In genomic region chr3:90054306-90054705, GRCh38 we compare ENCODE assay signal across 19 cellular contexts.
DNase-seq lines count a peak whose midpoint lies in the region; TF ChIP-seq lines count a peak whose summit lies in the region.
"Had no signal": no experiment of that assay in that cellular context is flagged by ENCODE, and none has a peak within 500 bp of the region (broad histone marks: within the 10 kb centered on the region; RNA-seq: fewer than 3 reads in every experiment).

No MANE protein-coding gene starts in this region.

- no peaks in the 10 kb centered on the region for H3K27me3 ChIP-seq in H7 (ENCODE audit: control insufficient read depth, insufficient read depth, low read length)

- H3K9me3 Mint-ChIP-seq in chondrocyte (ENCODE audit: low read depth), result no peaks in the 10 kb centered on the region

- peak overlapping the region; percentile 57 for H3K27ac Mint-ChIP-seq in chondrocyte (ENCODE audit: unreplicated experiment)
- H3K27ac Mint-ChIP-seq: B cell had no signal

- peak; percentile 3 for DNase-seq in DMS 273 (lab: John Stamatoyannopoulos, UW; ENCODE audit: unreplicated experiment)
- no peak for DNase-seq in DMS 273 treated with DMSO at 0.1 percent for 48 hours (lab: John Stamatoyannopoulos, UW)
- DNase-seq in chondrocyte (ENCODE audit: low spot score), result no peak
- peak; percentile 59 for DNase-seq in myocyte (ENCODE audit: low read depth)
- DNase-seq in stromal cell of bone marrow (ENCODE audit: low read depth), result peak; percentile 28
- no peak for DNase-seq in H7
- no peak for DNase-seq in islet precursor cell
- no peak for DNase-seq in kidney tubule cell (ENCODE audit: low spot score)
- DNase-seq: 8988T, EL, GM23248, NCI-H1105, NCI-H1694, NCI-H82, PC-3, SIG-M5 had no signal

- H3K4me1 Mint-ChIP-seq in chondrocyte (ENCODE audit: low read depth), result peaks cover 45% of the 10 kb centered on the region
- H3K4me1 Mint-ChIP-seq: B cell had no signal

- no peak for TF ChIP-seq CTCF in chondrocyte (IDR thresholded peaks at IDR 0.05)

- H3K36me3 Mint-ChIP-seq in chondrocyte (ENCODE audit: low read depth), result no peaks in the 10 kb centered on the region

- H3K36me3 ChIP-seq in H7 (replicated peaks; ENCODE audit: control insufficient read depth, insufficient read depth, low read length), result no peaks in the 10 kb centered on the region

- no peaks in the 10 kb centered on the region for H3K27me3 Mint-ChIP-seq in chondrocyte (ENCODE audit: low read depth)
- H3K27me3 Mint-ChIP-seq: B cell had no signal

- no peak overlapping the region for H3K4me3 Mint-ChIP-seq in chondrocyte (ENCODE audit: unreplicated experiment)
- H3K4me3 Mint-ChIP-seq: B cell had no signal

- H3K4me3 ChIP-seq in H7 (ENCODE audit: insufficient read depth, low read depth, low read length), result no peak overlapping the region
- H3K4me3 ChIP-seq: GM12878, GM23248, K562 had no signal

Comparison
In these comparisons a context has a peak if more than half of its experiments do, and no peak if none do; other contexts are left out.
1. DNase-seq: peak in DMS 273 (single experiment), myocyte (single experiment) and stromal cell of bone marrow (single experiment); none in DMS 273 treated with DMSO at 0.1 percent for 48 hours (single experiment), chondrocyte (single experiment), H7 (single experiment), islet precursor cell (single experiment) and kidney tubule cell (single experiment).